17 cellular contexts compared by ENCODE assay signal in the genomic region with DNA sequence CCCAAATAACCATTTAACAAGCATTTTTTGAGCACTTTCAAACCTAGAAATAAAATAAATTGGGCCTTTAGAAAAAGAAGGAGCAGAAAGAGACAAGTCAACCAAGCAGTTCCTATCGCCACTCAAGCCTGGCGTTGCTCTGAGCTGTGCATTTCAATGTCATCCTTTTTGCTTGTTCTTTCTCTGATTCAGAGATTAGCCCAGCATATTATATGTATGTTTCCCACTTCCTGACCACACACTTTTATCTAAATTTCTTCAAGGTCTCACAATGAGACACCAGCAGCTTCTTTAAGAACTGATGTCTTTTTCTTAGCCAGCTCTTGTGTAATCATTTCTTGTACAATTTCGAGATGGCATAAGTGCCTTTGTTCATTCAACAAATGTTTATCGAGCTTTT.
A peak's percentile ranks its signal among the peaks of the same experiment; 100 is the strongest.
DNase-seq lines count a peak whose midpoint lies in the region; ATAC-seq, FAIRE-seq and TF ChIP-seq lines count a peak whose summit lies in the region.
"Had no signal": no experiment of that assay in that cellular context is flagged by ENCODE, and none has a peak within 500 bp of the region (broad histone marks: within the 10 kb centered on the region; RNA-seq: fewer than 3 reads in every experiment).

No MANE protein-coding gene starts in this region.

- no peaks in the 10 kb centered on the region for H3K27me3 ChIP-seq in BLaER1
- no peaks in the 10 kb centered on the region for H3K27me3 ChIP-seq in CD8-positive, alpha-beta T cell (ENCODE audit: insufficient read depth, low read length)
- H3K27me3 ChIP-seq: esophagus squamous epithelium, heart right ventricle, MG63, uterus had no signal

- FAIRE-seq in GM19239 (lab: Jason Lieb, UNC) = no peak

- peaks cover 14% of the 10 kb centered on the region for H3K4me1 Mint-ChIP-seq in CD8-positive, alpha-beta T cell (ENCODE audit: low read depth)
- H3K4me1 Mint-ChIP-seq in T-helper 1 cell treated with Interleukin-12 subunit alpha and Interleukin-12 subunit beta and Interleukin-4 antibody, amounts not matched to agents 30 μg/mL and 1 μg/mL, for 36 hours (ENCODE audit: low read depth) = peaks cover 21% of the 10 kb centered on the region
- H3K4me1 Mint-ChIP-seq in activated naive CD8-positive, alpha-beta T cell treated with anti-CD3 and anti-CD28 coated beads, Interleukin-2, amount 10 ng/mL, durations not matched to agents 7 days and 5 days = peaks cover 16% of the 10 kb centered on the region

- H3K4me3 ChIP-seq in BLaER1 (no peak overlapping the region), mucosa of descending colon (no peak overlapping the region)
- H3K4me3 ChIP-seq in CD8-positive, alpha-beta T cell (ENCODE audit: low read depth, low read length) = no peak overlapping the region
- H3K4me3 ChIP-seq: esophagus squamous epithelium, heart right ventricle, MG63, uterus had no signal

- CTCF ChIA-PET in CD8-positive, alpha-beta T cell (lab: Charles Lee) = interaction anchor here (0.9 kb wide), 1 partner anchor 18 kb away, joined by 3 read pairs; no protein-coding TSS in a partner anchor

- H3K36me3 ChIP-seq in BLaER1 (no peaks in the 10 kb centered on the region), mucosa of descending colon (ENCODE audit: low read depth) (no peaks in the 10 kb centered on the region)
- no peaks in the 10 kb centered on the region for H3K36me3 ChIP-seq in CD8-positive, alpha-beta T cell (ENCODE audit: insufficient read depth, low read length)
- H3K36me3 ChIP-seq: esophagus squamous epithelium, heart right ventricle, MG63, uterus had no signal

- peak overlapping the region; percentile 3 for H3K4me3 Mint-ChIP-seq in CD8-positive, alpha-beta T cell
- H3K4me3 Mint-ChIP-seq in T-helper 1 cell treated with Interleukin-12 subunit alpha and Interleukin-12 subunit beta and Interleukin-4 antibody, amounts not matched to agents 30 μg/mL and 1 μg/mL, for 36 hours = peak overlapping the region; percentile 56
- peak overlapping the region; percentile 67 for H3K4me3 Mint-ChIP-seq in activated naive CD8-positive, alpha-beta T cell treated with anti-CD3 and anti-CD28 coated beads, Interleukin-2, amount 10 ng/mL, durations not matched to agents 7 days and 5 days

- no peak overlapping the region for H3K9ac ChIP-seq in BLaER1

- H4K20me1 ChIP-seq in BLaER1 = no peaks in the 10 kb centered on the region

- H3K9me3 Mint-ChIP-seq in CD8-positive, alpha-beta T cell = no peaks in the 10 kb centered on the region
- H3K9me3 Mint-ChIP-seq in T-helper 1 cell treated with Interleukin-12 subunit alpha and Interleukin-12 subunit beta and Interleukin-4 antibody, amounts not matched to agents 30 μg/mL and 1 μg/mL, for 36 hours = peaks cover 9% of the 10 kb centered on the region
- peaks cover 9% of the 10 kb centered on the region for H3K9me3 Mint-ChIP-seq in activated naive CD8-positive, alpha-beta T cell treated with anti-CD3 and anti-CD28 coated beads, Interleukin-2, amount 10 ng/mL, durations not matched to agents 7 days and 5 days

- DNase-seq in CD8-positive, alpha-beta T cell = peak in 1 of 7 experiments; percentile 27
- DNase-seq in activated naive CD8-positive, alpha-beta T cell treated with anti-CD3 and anti-CD28 coated beads, Interleukin-2, amount 10 ng/mL, durations not matched to agents 7 days and 5 days = no peak
- DNase-seq in GM19239 (ENCODE audit: insufficient read length, low spot score) (no peak), mucosa of descending colon (no peak)
- DNase-seq: DMS79 treated with DMSO at 0.1 percent for 48 hours; esophagus squamous epithelium; heart right ventricle; MG63; NCI-H2107; NCI-H774; stimulated activated naive CD4-positive, alpha-beta T cell treated with Interleukin-2 at 50 U/mL for 16 hours; uterus had no signal

- no peaks in the 10 kb centered on the region for H3K36me3 Mint-ChIP-seq in CD8-positive, alpha-beta T cell
- H3K36me3 Mint-ChIP-seq in T-helper 1 cell treated with Interleukin-12 subunit alpha and Interleukin-12 subunit beta and Interleukin-4 antibody, amounts not matched to agents 30 μg/mL and 1 μg/mL, for 36 hours (ENCODE audit: low read depth) = peaks cover 14% of the 10 kb centered on the region
- peaks cover 21% of the 10 kb centered on the region for H3K36me3 Mint-ChIP-seq in activated naive CD8-positive, alpha-beta T cell treated with anti-CD3 and anti-CD28 coated beads, Interleukin-2, amount 10 ng/mL, durations not matched to agents 7 days and 5 days

- H3K4me2 ChIP-seq in BLaER1 = peak overlapping the region; percentile 17; the same call in 1 of the 2 replicates

- H3K4me1 ChIP-seq in BLaER1 (peaks cover 28% of the 10 kb centered on the region), mucosa of descending colon (ENCODE audit: low read depth) (no peaks in the 10 kb centered on the region)
- peaks cover 12% of the 10 kb centered on the region for H3K4me1 ChIP-seq in CD8-positive, alpha-beta T cell (ENCODE audit: insufficient read depth, low read length)
- H3K4me1 ChIP-seq: esophagus squamous epithelium, uterus had no signal

- H3K27ac Mint-ChIP-seq in CD8-positive, alpha-beta T cell = peak overlapping the region; percentile 80
- peak overlapping the region; percentile 70 for H3K27ac Mint-ChIP-seq in T-helper 1 cell treated with Interleukin-12 subunit alpha and Interleukin-12 subunit beta and Interleukin-4 antibody, amounts not matched to agents 30 μg/mL and 1 μg/mL, for 36 hours
- peak overlapping the region; percentile 81 for H3K27ac Mint-ChIP-seq in activated naive CD8-positive, alpha-beta T cell treated with anti-CD3 and anti-CD28 coated beads, Interleukin-2, amount 10 ng/mL, durations not matched to agents 7 days and 5 days

- H3K9me3 ChIP-seq in BLaER1 = peaks cover 7% of the 10 kb centered on the region
- no peaks in the 10 kb centered on the region for H3K9me3 ChIP-seq in CD8-positive, alpha-beta T cell (ENCODE audit: low read length)
- H3K9me3 ChIP-seq in mucosa of descending colon = no peaks in the 10 kb centered on the region
- H3K9me3 ChIP-seq: esophagus squamous epithelium, heart right ventricle, MG63, uterus had no signal

- no peaks in the 10 kb centered on the region for H3K27me3 Mint-ChIP-seq in CD8-positive, alpha-beta T cell (ENCODE audit: low read depth)
- H3K27me3 Mint-ChIP-seq in T-helper 1 cell treated with Interleukin-12 subunit alpha and Interleukin-12 subunit beta and Interleukin-4 antibody, amounts not matched to agents 30 μg/mL and 1 μg/mL, for 36 hours (ENCODE audit: low read depth) = peaks cover 14% of the 10 kb centered on the region
- H3K27me3 Mint-ChIP-seq in activated naive CD8-positive, alpha-beta T cell treated with anti-CD3 and anti-CD28 coated beads, Interleukin-2, amount 10 ng/mL, durations not matched to agents 7 days and 5 days = peaks cover 2% of the 10 kb centered on the region

- POLR2A ChIA-PET in CD8-positive, alpha-beta T cell (lab: Charles Lee) = interaction anchor here (0.7 to 2.0 kb wide), 7 partner anchors 9 to 910 kb away, joined by 3 to 4 read pairs (median 3); partner anchors contain the start of gene ID2
- POLR2A ChIA-PET in activated naive CD8-positive, alpha-beta T cell treated with anti-CD3 and anti-CD28 coated beads, Interleukin-2, amount 10 ng/mL, durations not matched to agents 7 days and 5 days (lab: Charles Lee) = interaction anchor here (0.6 to 1.5 kb wide), 8 partner anchors 9 to 665 kb away, joined by 3 to 11 read pairs (median 4); partner anchors contain the start of gene ID2

- intact Hi-C loops in CD8-positive, alpha-beta T cell (cut with DNase I, micrococcal nuclease) = loop anchor here in 1 of 2 experiments (5.0 kb wide), 1 partner anchor 35 kb away; no protein-coding TSS in a partner anchor
- intact Hi-C loops in mucosa of descending colon (cut with DNase I, micrococcal nuclease) = no loop called here

- H3K27ac ChIP-seq in BLaER1 = no peak overlapping the region
- no peak overlapping the region for H3K27ac ChIP-seq in CD8-positive, alpha-beta T cell (ENCODE audit: low read depth, low read length)
- H3K27ac ChIP-seq: esophagus squamous epithelium, heart right ventricle, uterus had no signal

- ATAC-seq in CD8-positive, alpha-beta T cell = peak; percentile 81
- peak; percentile 100 for ATAC-seq in activated naive CD8-positive, alpha-beta T cell treated with anti-CD3 and anti-CD28 coated beads, Interleukin-2, amount 10 ng/mL, durations not matched to agents 7 days and 5 days (ENCODE audit: low read depth)
- no peak for ATAC-seq in esophagus mucosa
- ATAC-seq in HG02884 (IDR thresholded peaks at IDR 0.05; ENCODE audit: unreplicated experiment) = no peak
- no peak for ATAC-seq in mucosa of descending colon
- ATAC-seq: heart right ventricle, Right ventricle myocardium inferior had no signal

- TF ChIP-seq CTCF in CD8-positive, alpha-beta T cell (IDR thresholded peaks at IDR 0.05) = no peak
- TF ChIP-seq CTCF in mucosa of descending colon (IDR thresholded peaks at IDR 0.05) = no peak

Comparison
In these comparisons a context has a peak if more than half of its experiments do, and no peak if none do; other contexts are left out.
1. ATAC-seq: peak in CD8-positive, alpha-beta T cell (single experiment) and activated naive CD8-positive, alpha-beta T cell treated with anti-CD3 and anti-CD28 coated beads, Interleukin-2, amount 10 ng/mL, durations not matched to agents 7 days and 5 days (single experiment); none in esophagus mucosa (single experiment), HG02884 (single experiment) and mucosa of descending colon (single experiment).
2. H3K4me3 Mint-ChIP-seq: peak in every context shown above with its lines; median percentile 67 in activated naive CD8-positive, alpha-beta T cell treated with anti-CD3 and anti-CD28 coated beads, Interleukin-2, amount 10 ng/mL, durations not matched to agents 7 days and 5 days; 56 in T-helper 1 cell treated with Interleukin-12 subunit alpha and Interleukin-12 subunit beta and Interleukin-4 antibody, amounts not matched to agents 30 μg/mL and 1 μg/mL, for 36 hours; 3 in CD8-positive, alpha-beta T cell.
3. Peak in every context shown above with its lines, with median percentiles within 50 percentile points of each other: H3K27ac Mint-ChIP-seq.